ENCODE assay signal across 8 cellular contexts in the genomic region with DNA sequence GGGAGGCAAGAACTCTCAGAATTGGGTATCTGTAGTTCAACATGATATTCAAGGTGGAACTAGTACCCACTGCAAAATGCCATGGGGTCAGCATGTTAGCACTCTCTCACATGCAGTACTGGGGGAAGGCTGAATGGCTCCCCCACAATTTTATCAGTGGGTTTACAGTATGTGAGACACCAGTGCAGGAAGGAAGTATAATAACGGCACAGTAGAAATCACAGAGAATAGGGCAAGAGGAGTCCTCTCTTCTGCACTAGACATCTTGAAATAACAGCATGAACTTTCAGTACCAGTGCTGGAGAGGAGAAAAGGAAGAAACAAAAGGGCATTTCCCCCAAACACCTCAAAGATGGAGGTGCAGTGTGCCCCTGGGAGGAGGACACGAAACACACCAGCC. TPM values are rescaled to one million over a fixed set of nuclear protein-coding genes. Genes with fewer than 3 reads are reported as not detected.
A peak's percentile ranks its signal among the peaks of the same experiment; 100 is the strongest.
DNase-seq lines count a peak whose midpoint lies in the region; ATAC-seq and TF ChIP-seq lines count a peak whose summit lies in the region.

No MANE protein-coding gene starts in this region.

- peak overlapping the region; percentile 72 for H3K4me3 ChIP-seq in GM12875 (ENCODE audit: low read depth, low read length)
- H3K4me3 ChIP-seq in SK-N-MC, result peak overlapping the region; percentile 92
- H3K4me3 ChIP-seq in endodermal cell (ENCODE audit: low read length), result peak overlapping the region; percentile 96
- H3K4me3 ChIP-seq in sigmoid colon, result peak overlapping the region in 1 of 4 donors; percentile 92

- H3K27ac ChIP-seq in SK-N-MC (no peak overlapping the region), endodermal cell (ENCODE audit: low read depth, low read length) (no peak overlapping the region), sigmoid colon (peak overlapping the region; percentile 88 to 95 (median 92))

- H3K4me3 Mint-ChIP-seq in endodermal cell, result peak overlapping the region; percentile 74

- peak overlapping the region; percentile 13 for H3K27ac Mint-ChIP-seq in endodermal cell

- H3K9me3 ChIP-seq in SK-N-MC (ENCODE audit: low read depth, low read length) (no peaks in the 10 kb centered on the region), endodermal cell (ENCODE audit: control insufficient read depth, low read length) (no peaks in the 10 kb centered on the region), sigmoid colon (no peaks in the 10 kb centered on the region)

- H3K4me1 ChIP-seq in endodermal cell (ENCODE audit: control insufficient read depth, insufficient read depth, low read length) (peaks cover 3% of the 10 kb centered on the region), sigmoid colon (peaks cover 0 to 26% (median 19%) of the 10 kb centered on the region in 4 donors)

- no peak for DNase-seq in SK-N-MC (ENCODE audit: low read depth, low spot score)
- DNase-seq in endodermal cell, result no peak
- no peak for DNase-seq in sigmoid colon
- DNase-seq in SKM-1 (lab: John Stamatoyannopoulos, UW; ENCODE audit: unreplicated experiment), result no peak
- DNase-seq in head of caudate nucleus, result no peak

- no peak overlapping the region for H3K9ac ChIP-seq in SK-N-MC (ENCODE audit: insufficient read length)
- H3K9ac ChIP-seq in endodermal cell (ENCODE audit: extremely low read depth, low read length, poor library complexity, severe bottlenecking), result peak overlapping the region; percentile 64

- peaks cover 24% of the 10 kb centered on the region for H3K4me1 Mint-ChIP-seq in endodermal cell

- peaks cover 50% of the 10 kb centered on the region for H3K36me3 Mint-ChIP-seq in endodermal cell (ENCODE audit: low read depth)

- no peaks in the 10 kb centered on the region for H3K9me3 Mint-ChIP-seq in endodermal cell

- no peak for TF ChIP-seq CTCF in GM12875 (IDR thresholded peaks at IDR 0.05; ENCODE audit: borderline replicate concordance, insufficient read depth, low read depth, low read length)
- no peak for TF ChIP-seq CTCF in endodermal cell (conservative IDR thresholded peaks at IDR 0.05)
- no peak for TF ChIP-seq CTCF in sigmoid colon (IDR thresholded peaks at IDR 0.05)

- intact Hi-C loops in sigmoid colon (cut with DNase I), result loop anchor here (5.0 kb wide), 1 partner anchor 159 kb away; no protein-coding TSS in a partner anchor
- intact Hi-C loops in head of caudate nucleus (cut with DNase I), result no loop called here

- H3K27me3 ChIP-seq in endodermal cell (ENCODE audit: control insufficient read depth, insufficient read depth, low read length, poor library complexity, severe bottlenecking) (no peaks in the 10 kb centered on the region), sigmoid colon (no peaks in the 10 kb centered on the region)

- no peak for TF ChIP-seq EP300 in sigmoid colon (IDR thresholded peaks at IDR 0.05)

- no peaks in the 10 kb centered on the region for H3K27me3 Mint-ChIP-seq in endodermal cell (ENCODE audit: insufficient read depth)

- ATAC-seq in GM21737 (IDR thresholded peaks at IDR 0.05; ENCODE audit: unreplicated experiment) (no peak), HG03439 (IDR thresholded peaks at IDR 0.05; ENCODE audit: unreplicated experiment) (no peak)

- WGBS in endodermal cell (ENCODE audit: insufficient coverage in 1 of 2, insufficient read length in 1 of 2), 2 experiments, result 68 to 84% methylated on average over 2 of the region's 2 CpGs
- 32 to 37% methylated on average over 2 of the region's 2 CpGs for WGBS in sigmoid colon, 2 donors

- H3K36me3 ChIP-seq in SK-N-MC (ENCODE audit: insufficient read depth, low read length) (peaks cover 44% of the 10 kb centered on the region), endodermal cell (ENCODE audit: control insufficient read depth, insufficient read depth, low read length) (peaks cover 49% of the 10 kb centered on the region), sigmoid colon (peaks cover 40 to 59% (median 50%) of the 10 kb centered on the region in 4 donors)

- TF ChIP-seq POLR2A in sigmoid colon (IDR thresholded peaks at IDR 0.05), result no peak

RNA-seq across cellular contexts. Expression of gene SLC35B2, which starts 1.5 kb away (rescaled TPM):
- total RNA-seq in endodermal cell, result 10 to 100 TPM; 52.5 to 54.3 TPM
- polyA plus RNA-seq in endodermal cell (2013, experiment 1 of 2), result 42.1 TPM
- polyA plus RNA-seq in endodermal cell (2013, experiment 2 of 2), result 39.6 TPM
- total RNA-seq in sigmoid colon, result 10 to 100 TPM; 25.3 to 28.8 (median 27.2) TPM
- 10 to 100 TPM in 1 of 3 donors, 1 to 10 TPM in 2; 7.2 to 36.9 (median 7.9) TPM for polyA plus RNA-seq in sigmoid colon

RNA-seq across cellular contexts. Expression of gene HSP90AB1, which starts 8.9 kb away (rescaled TPM):
- total RNA-seq in endodermal cell (1,000 to 10,000 TPM; 1,356 to 1,422 TPM), sigmoid colon (100 to 1,000 TPM; 442 to 569 (median 518) TPM)
- 1,137 TPM for polyA plus RNA-seq in endodermal cell (2013, experiment 1 of 2)
- 1,046 TPM for polyA plus RNA-seq in endodermal cell (2013, experiment 2 of 2)
- 100 to 1,000 TPM; 182 to 484 (median 320) TPM for polyA plus RNA-seq in sigmoid colon

RNA-seq across cellular contexts. Expression of gene NFKBIE, which starts 9.5 kb away (rescaled TPM):
- total RNA-seq in endodermal cell (10 to 100 TPM in 1 of 2 donors, 1 to 10 TPM in 1; 8.3 to 11.0 TPM), sigmoid colon (10 to 100 TPM in 1 of 4 donors, 1 to 10 TPM in 3; 4.7 to 13.6 (median 8.4) TPM)
- polyA plus RNA-seq in endodermal cell (2013, experiment 1 of 2), result 8.9 TPM
- polyA plus RNA-seq in endodermal cell (2013, experiment 2 of 2), result 5.6 TPM
- polyA plus RNA-seq in sigmoid colon, result 10 to 100 TPM in 2 of 3 donors, 1 to 10 TPM in 1; 8.4 to 16.2 (median 13.4) TPM

RNA-seq across cellular contexts. Expression of gene TMEM151B, which starts 14.4 kb away (rescaled TPM):
- total RNA-seq in endodermal cell (under 1 TPM; 0.22 to 0.51 TPM), sigmoid colon (1 to 10 TPM in 1 of 4 donors, under 1 TPM in 3; 0.16 to 1.1 (median 0.68) TPM)
- 7.3 TPM for polyA plus RNA-seq in endodermal cell (2013, experiment 1 of 2)
- polyA plus RNA-seq in endodermal cell (2013, experiment 2 of 2), result 6.5 TPM
- under 1 TPM in 1 of 3 donors, not detected in 2; 0.63 TPM for polyA plus RNA-seq in sigmoid colon

RNA-seq across cellular contexts. Expression of gene SLC29A1, which starts 32.5 kb away (rescaled TPM):
- total RNA-seq in endodermal cell (100 to 1,000 TPM; 129 to 155 TPM), sigmoid colon (100 to 1,000 TPM; 147 to 195 (median 180) TPM)
- polyA plus RNA-seq in endodermal cell (2013, experiment 1 of 2), result 65.0 TPM
- 58.4 TPM for polyA plus RNA-seq in endodermal cell (2013, experiment 2 of 2)
- 10 to 100 TPM in 2 of 3 donors, 1 to 10 TPM in 1; 4.2 to 24.8 (median 10.8) TPM for polyA plus RNA-seq in sigmoid colon

Comparison
In these comparisons a context has a peak if more than half of its experiments do, and no peak if none do; other contexts are left out.
1. H3K27ac ChIP-seq: peak in sigmoid colon (4 of 4); none in SK-N-MC (single experiment) and endodermal cell (single experiment).